Comparison of ENCODE assay signal across 23 cellular contexts in genomic region chr3:16381426-16381825, GRCh38.
A peak's percentile ranks its signal among the peaks of the same experiment; 100 is the strongest.
DNase-seq lines count a peak whose midpoint lies in the region; ATAC-seq and TF ChIP-seq lines count a peak whose summit lies in the region.
"Had no signal": no experiment of that assay in that cellular context is flagged by ENCODE, and none has a peak within 500 bp of the region (broad histone marks: within the 10 kb centered on the region; RNA-seq: fewer than 3 reads in every experiment).

No MANE protein-coding gene starts in this region.

- no peak overlapping the region for H3K4me3 ChIP-seq in SK-N-SH (ENCODE audit: low read depth in 2 of 2, low read length in 1 of 2)
- no peak overlapping the region for H3K4me3 ChIP-seq in DND-41 (ENCODE audit: low read depth in 1 of 2, low read length in 2 of 2)
- H3K4me3 ChIP-seq: SK-N-MC had no signal

- WGBS in SK-N-SH (ENCODE audit: low lambda C conversion rate) = 81% methylated on average over 4 of the region's 4 CpGs

- H3K9ac ChIP-seq in SK-N-SH (no peak overlapping the region), DND-41 (ENCODE audit: low read depth, low read length) (no peak overlapping the region)
- H3K9ac ChIP-seq: KMS-11 had no signal

- ATAC-seq in SK-N-SH treated with all-trans-retinoic acid at 6 μM for 48 hours (no peak), DND-41 (ENCODE audit: insufficient read depth, low read depth) (no peak), T-helper 17 cell (no peak)
- ATAC-seq in naive thymus-derived CD8-positive, alpha-beta T cell = no peak
- ATAC-seq: HCT116, PC-3 had no signal

- H3K27ac Mint-ChIP-seq in T-helper 17 cell = peak overlapping the region; percentile 51
- H3K27ac Mint-ChIP-seq in naive thymus-derived CD8-positive, alpha-beta T cell = peak overlapping the region in 7 of 10 donors; percentile 9 to 87 (median 39)

- no peak for TF ChIP-seq EP300 in SK-N-SH (IDR thresholded peaks at IDR 0.05; ENCODE audit: borderline replicate concordance in 1 of 2, low read depth in 1 of 2, low read length in 1 of 2)

- TF ChIP-seq CTCF in SK-N-SH (IDR thresholded peaks at IDR 0.05) (no peak), DND-41 (IDR thresholded peaks at IDR 0.05; ENCODE audit: borderline replicate concordance, extremely low read depth, low read length, poor library complexity, severe bottlenecking) (no peak)

- no peak overlapping the region for H2AFZ ChIP-seq in SK-N-SH (ENCODE audit: low read depth)
- H2AFZ ChIP-seq in DND-41 (ENCODE audit: low read depth, low read length) = no peak overlapping the region

- H3K36me3 ChIP-seq in SK-N-SH (replicated peaks in 1 of 2; ENCODE audit: control insufficient read depth in 1 of 2, insufficient read depth in 2 of 2, low read length in 1 of 2) = peaks cover 9 to 10% of the 10 kb centered on the region in 2 experiments
- H3K36me3 ChIP-seq in DND-41 (ENCODE audit: insufficient read depth, low read length) = peaks cover 27% of the 10 kb centered on the region

- H3K27me3 ChIP-seq in SK-N-SH (ENCODE audit: insufficient read depth) = no peaks in the 10 kb centered on the region
- no peaks in the 10 kb centered on the region for H3K27me3 ChIP-seq in DND-41 (ENCODE audit: insufficient read depth, low read length, poor library complexity)

- H3K79me2 ChIP-seq in SK-N-SH (ENCODE audit: insufficient read depth) = no peaks in the 10 kb centered on the region
- H3K79me2 ChIP-seq in DND-41 (ENCODE audit: insufficient read depth, low read length) = peaks cover 62% of the 10 kb centered on the region

- no peaks in the 10 kb centered on the region for H4K20me1 ChIP-seq in SK-N-SH (ENCODE audit: insufficient read depth)
- no peaks in the 10 kb centered on the region for H4K20me1 ChIP-seq in DND-41 (ENCODE audit: insufficient read depth, low read length)

- peaks cover 0 to 11% of the 10 kb centered on the region in 2 experiments; a peak in 1 of 4 replicates for H3K4me1 ChIP-seq in SK-N-SH (ENCODE audit: control insufficient read depth in 1 of 2, insufficient read depth in 2 of 2, low read depth in 1 of 2, low read length in 1 of 2)
- H3K4me1 ChIP-seq in DND-41 (ENCODE audit: insufficient read depth, low read length) = peaks cover 90% of the 10 kb centered on the region

- TF ChIP-seq RAD21 in SK-N-SH (IDR thresholded peaks at IDR 0.05; ENCODE audit: low read length) = no peak

- no peaks in the 10 kb centered on the region for H3K9me2 ChIP-seq in SK-N-SH

- DNase-seq in SK-N-SH (no peak), DND-41 (no peak), T-helper 17 cell (no peak), NCI-H774 (lab: John Stamatoyannopoulos, UW) (no peak), DMS53 (lab: John Stamatoyannopoulos, UW) (no peak)
- DNase-seq in naive thymus-derived CD8-positive, alpha-beta T cell = no peak
- DNase-seq in activated CD8-positive, alpha-beta memory T cell treated with anti-CD3 and anti-CD28 coated beads, Interleukin-2, amount 50 U/mL, for 48 hours = no peak
- DNase-seq: COR-L47, DMS 273 treated with DMSO at 0.1 percent for 48 hours, GDM1, IMR-90, NCI-H1105 treated with DMSO at 0.1 percent for 48 hours, NCI-H2081, NCI-H2171, NCI-H524 treated with DMSO at 0.1 percent for 48 hours, PC-3, SHP77 had no signal

- H3K27ac ChIP-seq in SK-N-SH (ENCODE audit: low read depth in 2 of 2, low read length in 1 of 2) (no peak overlapping the region; a peak in 1 of 4 replicates), DND-41 (ENCODE audit: low read length) (peak overlapping the region; percentile 98)
- H3K27ac ChIP-seq: 22Rv1, C4-2B, KMS-11, SK-N-MC had no signal

- CTCF ChIA-PET in SK-N-SH (lab: Yijun Ruan, JAX) = no interaction called here

- peaks cover 2% of the 10 kb centered on the region for H3K36me3 Mint-ChIP-seq in T-helper 17 cell (ENCODE audit: low read depth)
- H3K36me3 Mint-ChIP-seq in naive thymus-derived CD8-positive, alpha-beta T cell = peaks cover 3 to 26% (median 9%) of the 10 kb centered on the region in 3 donors

- H3K27me3 Mint-ChIP-seq in T-helper 17 cell = no peaks in the 10 kb centered on the region
- H3K27me3 Mint-ChIP-seq in naive thymus-derived CD8-positive, alpha-beta T cell = no peaks in the 10 kb centered on the region

- H3F3A ChIP-seq in SK-N-SH (replicated peaks; ENCODE audit: insufficient read depth) = peaks cover 3% of the 10 kb centered on the region

- no peak overlapping the region for H3K4me2 ChIP-seq in SK-N-SH
- H3K4me2 ChIP-seq in DND-41 (ENCODE audit: insufficient read depth, low read length) = no peak overlapping the region
- H3K4me2 ChIP-seq: KMS-11 had no signal

- no peak overlapping the region for H3K4me3 Mint-ChIP-seq in T-helper 17 cell
- H3K4me3 Mint-ChIP-seq in naive thymus-derived CD8-positive, alpha-beta T cell = no peak overlapping the region

- H3K9me3 ChIP-seq in SK-N-SH (no peaks in the 10 kb centered on the region), DND-41 (ENCODE audit: insufficient read depth, low read length, severe bottlenecking) (no peaks in the 10 kb centered on the region), T-helper 17 cell (ENCODE audit: control insufficient read depth, low read length, poor library complexity, severe bottlenecking) (no peaks in the 10 kb centered on the region)

- peaks cover 0 to 5% (median 0%) of the 10 kb centered on the region in 9 donors for H3K9me3 Mint-ChIP-seq in naive thymus-derived CD8-positive, alpha-beta T cell

- H3K4me1 Mint-ChIP-seq in T-helper 17 cell = peaks cover 31% of the 10 kb centered on the region
- H3K4me1 Mint-ChIP-seq in naive thymus-derived CD8-positive, alpha-beta T cell = peaks cover 25 to 74% (median 62%) of the 10 kb centered on the region in 4 donors

- POLR2A ChIA-PET in SK-N-SH (lab: Yijun Ruan, JAX) = no interaction called here
- POLR2A ChIA-PET in naive thymus-derived CD8-positive, alpha-beta T cell (lab: Charles Lee) = no interaction called here

TF ChIP-seq in SK-N-SH treated with all-trans-retinoic acid at 6 μM for 48 hours, 23 proteins besides CTCF, POLR2A, EP300 and RAD21:
- peak; percentile 75 for TF ChIP-seq ZFP3 (CRISPR knock-in tag; IDR thresholded peaks at IDR 0.05)
- no peak for TF ChIP-seq ISL1 (CRISPR knock-in tag; IDR thresholded peaks at IDR 0.05)

TF ChIP-seq in SK-N-SH, 30 proteins besides CTCF, POLR2A, EP300 and RAD21:
- TF ChIP-seq SIN3A (IDR thresholded peaks at IDR 0.05; ENCODE audit: borderline replicate concordance, low read depth, low read length) = no peak
- TF ChIP-seq USF2 (IDR thresholded peaks at IDR 0.05; ENCODE audit: borderline replicate concordance, low read depth, low read length) = no peak
- no peak for TF ChIP-seq NFIC (IDR thresholded peaks at IDR 0.05; ENCODE audit: borderline replicate concordance)
- TF ChIP-seq FOXM1 (IDR thresholded peaks at IDR 0.05; ENCODE audit: low read depth) = no peak
- no peak for TF ChIP-seq SMC3 (IDR thresholded peaks at IDR 0.05; ENCODE audit: low read depth, low read length)
- no peak for TF ChIP-seq MXI1 (IDR thresholded peaks at IDR 0.05; ENCODE audit: low read depth, low read length)
- TF ChIP-seq RCOR1 (IDR thresholded peaks at IDR 0.05; ENCODE audit: low read length) = no peak
- no peak for TF ChIP-seq IRF3 (IDR thresholded peaks at IDR 0.05; ENCODE audit: low read depth, low read length)
- no peak for TF ChIP-seq TAF1 (IDR thresholded peaks at IDR 0.05; ENCODE audit: borderline replicate concordance, low read depth, low read length)
- TF ChIP-seq GABPA (IDR thresholded peaks at IDR 0.05; ENCODE audit: low read depth) = no peak
- no peak for TF ChIP-seq CHD2 (IDR thresholded peaks at IDR 0.05; ENCODE audit: low read length, partially characterized antibody)
- no peak for TF ChIP-seq NRF1 (IDR thresholded peaks at IDR 0.05; ENCODE audit: low read depth, low read length)
